In the genomic region with DNA sequence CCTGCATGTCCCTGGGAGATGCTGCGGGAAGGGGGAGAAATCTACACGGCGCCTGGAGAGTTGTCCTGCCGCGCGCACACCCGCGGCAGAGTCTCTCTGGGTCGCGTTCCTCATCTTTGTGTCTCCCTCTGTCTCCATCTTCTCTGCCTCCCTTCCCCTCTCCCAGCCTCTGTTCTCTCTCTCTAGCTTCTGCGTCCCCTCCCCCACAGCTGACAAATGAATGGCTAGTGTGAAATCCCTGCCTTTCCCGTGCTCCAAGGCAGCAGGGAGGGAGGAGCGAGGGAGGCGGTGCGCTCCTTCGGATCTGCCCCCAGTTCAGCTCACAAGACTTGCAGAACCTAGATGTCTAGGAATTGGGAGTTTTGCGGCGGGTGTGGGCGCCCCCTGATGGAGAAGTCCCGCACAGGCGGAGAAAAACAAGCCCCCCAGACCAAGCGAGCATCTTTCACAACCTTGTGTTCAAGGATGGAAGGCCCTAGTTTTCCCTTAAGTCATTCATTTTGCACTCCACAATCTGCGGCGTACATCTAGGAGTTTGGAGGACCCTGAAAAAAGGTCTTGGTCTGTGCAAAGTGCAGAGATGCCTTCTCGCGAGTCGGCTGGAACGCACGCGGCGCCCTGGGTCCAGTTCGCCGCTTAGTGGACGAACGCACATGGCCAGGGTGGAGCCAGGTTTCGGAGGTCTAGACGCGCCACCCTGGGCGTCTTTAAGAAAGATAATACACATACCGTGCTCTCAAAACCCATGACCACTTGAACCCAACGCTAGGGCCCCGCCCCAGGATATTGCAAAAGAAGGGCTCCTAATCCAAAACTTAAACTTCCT, we compare ENCODE assay signal across 8 cellular contexts. TPM values are rescaled to one million over a fixed set of nuclear protein-coding genes. Genes with fewer than 3 reads are reported as not detected.
DNase-seq lines count a peak whose midpoint lies in the region; TF ChIP-seq lines count a peak whose summit lies in the region.

No MANE protein-coding gene starts in this region.

- DNase-seq in GM10248 (ENCODE audit: extremely low spot score) (peak; percentile 84), H4 (ENCODE audit: low spot score) (peak; percentile 97), SIG-M5 treated with dmso at 0.1 percent for 504 hours (lab: John Stamatoyannopoulos, UW; ENCODE audit: unreplicated experiment) (peak; percentile 92), astrocyte of the hippocampus (ENCODE audit: low read depth, low spot score) (peak; percentile 98), hepatic stellate cell (ENCODE audit: low spot score) (peak; percentile 93), posterior vena cava (ENCODE audit: low spot score) (peak; percentile 98), cortex of kidney (lab: John Stamatoyannopoulos, UW) (no peak)

- H3K36me3 ChIP-seq in KMS-11 (ENCODE audit: insufficient read depth), result no peaks in the 10 kb centered on the region

- peak overlapping the region; percentile 80 for H3K9ac ChIP-seq in KMS-11

- no peaks in the 10 kb centered on the region for H4K20me1 ChIP-seq in KMS-11 (ENCODE audit: insufficient read depth)

- intact Hi-C loops in posterior vena cava (cut with DNase I), result loop anchor here (5.0 to 10.0 kb wide), 3 partner anchors 401 to 1119 kb away; no protein-coding TSS in a partner anchor

- H3K79me2 ChIP-seq in KMS-11 (ENCODE audit: insufficient read depth, low read depth), result no peaks in the 10 kb centered on the region

- H3K4me1 ChIP-seq in KMS-11 (ENCODE audit: low read depth, poor library complexity, severe bottlenecking), result peaks cover 11% of the 10 kb centered on the region

- TF ChIP-seq CTCF in GM10248 (IDR thresholded peaks at IDR 0.05; ENCODE audit: control extremely low read depth, extremely low read depth, low read depth, missing control alignments) (peak; percentile 80), KMS-11 (conservative IDR thresholded peaks at IDR 0.05; ENCODE audit: low read depth, low read length) (peak; percentile 96)

- CTCF ChIA-PET in GM10248 (lab: Yijun Ruan, JAX), result interaction anchor here (0.6 to 1.1 kb wide), 13 partner anchors 10 to 1124 kb away, joined by 3 to 6 read pairs (median 3); no protein-coding TSS in a partner anchor

- peak overlapping the region; percentile 77 for H3K4me2 ChIP-seq in KMS-11

- H3K4me3 ChIP-seq in KMS-11 (IDR thresholded peaks at IDR 0.05; ENCODE audit: insufficient read depth, low read depth, low read length), result peak overlapping the region; percentile 50

- H2AFZ ChIP-seq in KMS-11 (ENCODE audit: low read depth), result peak overlapping the region; percentile 89

- H3K27me3 ChIP-seq in KMS-11 (ENCODE audit: insufficient read depth, low read depth), result peaks cover 3% of the 10 kb centered on the region; the same call in 1 of the 2 replicates

- POLR2A ChIA-PET in GM10248 (lab: Yijun Ruan, JAX), result no interaction called here

- H3K27ac ChIP-seq in KMS-11, result peak overlapping the region; percentile 82

RNA-seq across cellular contexts. Expression of gene VCAN, which starts 2.0 kb away (rescaled TPM):
- 13.0 and 14.4 TPM in 2 replicates for total RNA-seq in H4 (2014; rRNA removed; shearing (Covaris generic))
- 100 to 1,000 TPM; 453 to 516 TPM for total RNA-seq in posterior vena cava

Comparison
In these comparisons a context has a peak if more than half of its experiments do, and no peak if none do; other contexts are left out.
1. RNA of gene VCAN, which starts 2.0 kb away (total RNA-seq): 453 to 516 TPM in posterior vena cava; 13.0 to 14.4 TPM in H4; every median in the first group is over 10 times any median in the second.